1 cellular context compared by ENCODE assay signal in the genomic region with DNA sequence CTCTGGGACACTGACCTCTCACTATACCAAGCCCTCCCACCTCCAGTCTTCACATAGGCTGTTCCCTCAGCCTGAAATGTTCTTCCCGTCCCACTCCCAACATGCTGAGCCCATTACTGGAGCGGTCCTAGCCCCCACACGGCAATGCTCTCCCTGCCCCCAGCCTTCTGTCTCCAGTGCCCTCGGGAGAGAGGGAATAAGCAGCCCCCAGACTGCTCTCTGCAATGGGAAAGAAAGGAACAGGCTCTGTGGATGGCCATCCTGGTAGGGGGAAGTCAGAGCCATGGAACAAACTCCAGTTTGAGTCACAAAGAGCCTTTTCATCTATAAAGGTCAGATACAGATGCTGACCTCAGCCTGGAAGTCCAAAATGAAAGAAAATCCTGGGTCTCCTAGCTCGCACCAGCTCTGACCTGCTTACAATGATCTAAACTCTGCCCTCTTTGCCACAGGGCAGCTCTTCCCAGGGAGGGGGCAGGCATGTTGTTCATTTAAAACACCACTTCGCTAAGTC.
A peak's percentile ranks its signal among the peaks of the same experiment; 100 is the strongest.
TF ChIP-seq lines count a peak whose summit lies in the region.

No MANE protein-coding gene starts in this region.

TF ChIP-seq in HepG2, 621 proteins besides CTCF, POLR2A, EP300 and RAD21 (continued from another document and continues in another):
- TF ChIP-seq, protein P1, sequence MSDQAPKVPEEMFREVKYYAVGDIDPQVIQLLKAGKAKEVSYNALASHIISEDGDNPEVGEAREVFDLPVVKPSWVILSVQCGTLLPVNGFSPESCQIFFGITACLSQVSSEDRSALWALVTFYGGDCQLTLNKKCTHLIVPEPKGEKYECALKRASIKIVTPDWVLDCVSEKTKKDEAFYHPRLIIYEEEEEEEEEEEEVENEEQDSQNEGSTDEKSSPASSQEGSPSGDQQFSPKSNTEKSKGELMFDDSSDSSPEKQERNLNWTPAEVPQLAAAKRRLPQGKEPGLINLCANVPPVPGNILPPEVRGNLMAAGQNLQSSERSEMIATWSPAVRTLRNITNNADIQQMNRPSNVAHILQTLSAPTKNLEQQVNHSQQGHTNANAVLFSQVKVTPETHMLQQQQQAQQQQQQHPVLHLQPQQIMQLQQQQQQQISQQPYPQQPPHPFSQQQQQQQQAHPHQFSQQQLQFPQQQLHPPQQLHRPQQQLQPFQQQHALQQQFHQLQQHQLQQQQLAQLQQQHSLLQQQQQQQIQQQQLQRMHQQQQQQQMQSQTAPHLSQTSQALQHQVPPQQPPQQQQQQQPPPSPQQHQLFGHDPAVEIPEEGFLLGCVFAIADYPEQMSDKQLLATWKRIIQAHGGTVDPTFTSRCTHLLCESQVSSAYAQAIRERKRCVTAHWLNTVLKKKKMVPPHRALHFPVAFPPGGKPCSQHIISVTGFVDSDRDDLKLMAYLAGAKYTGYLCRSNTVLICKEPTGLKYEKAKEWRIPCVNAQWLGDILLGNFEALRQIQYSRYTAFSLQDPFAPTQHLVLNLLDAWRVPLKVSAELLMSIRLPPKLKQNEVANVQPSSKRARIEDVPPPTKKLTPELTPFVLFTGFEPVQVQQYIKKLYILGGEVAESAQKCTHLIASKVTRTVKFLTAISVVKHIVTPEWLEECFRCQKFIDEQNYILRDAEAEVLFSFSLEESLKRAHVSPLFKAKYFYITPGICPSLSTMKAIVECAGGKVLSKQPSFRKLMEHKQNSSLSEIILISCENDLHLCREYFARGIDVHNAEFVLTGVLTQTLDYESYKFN (CRISPR knock-in tag; conservative IDR thresholded peaks at IDR 0.05): peak; percentile 61
- no peak for TF ChIP-seq GTF3A (CRISPR knock-in tag; conservative IDR thresholded peaks at IDR 0.05)
- TF ChIP-seq, protein P2, sequence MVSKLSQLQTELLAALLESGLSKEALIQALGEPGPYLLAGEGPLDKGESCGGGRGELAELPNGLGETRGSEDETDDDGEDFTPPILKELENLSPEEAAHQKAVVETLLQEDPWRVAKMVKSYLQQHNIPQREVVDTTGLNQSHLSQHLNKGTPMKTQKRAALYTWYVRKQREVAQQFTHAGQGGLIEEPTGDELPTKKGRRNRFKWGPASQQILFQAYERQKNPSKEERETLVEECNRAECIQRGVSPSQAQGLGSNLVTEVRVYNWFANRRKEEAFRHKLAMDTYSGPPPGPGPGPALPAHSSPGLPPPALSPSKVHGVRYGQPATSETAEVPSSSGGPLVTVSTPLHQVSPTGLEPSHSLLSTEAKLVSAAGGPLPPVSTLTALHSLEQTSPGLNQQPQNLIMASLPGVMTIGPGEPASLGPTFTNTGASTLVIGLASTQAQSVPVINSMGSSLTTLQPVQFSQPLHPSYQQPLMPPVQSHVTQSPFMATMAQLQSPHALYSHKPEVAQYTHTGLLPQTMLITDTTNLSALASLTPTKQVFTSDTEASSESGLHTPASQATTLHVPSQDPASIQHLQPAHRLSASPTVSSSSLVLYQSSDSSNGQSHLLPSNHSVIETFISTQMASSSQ (IDR thresholded peaks at IDR 0.05; ENCODE audit: low read depth): no peak
- TF ChIP-seq, protein P2 (CRISPR knock-in tag; IDR thresholded peaks at IDR 0.05; ENCODE audit: borderline replicate concordance): 0 out of 2 replicates have a peak, but pooled peaks have one; percentile 40
- TF ChIP-seq TEAD2 (CRISPR knock-in tag; IDR thresholded peaks at IDR 0.05): no peak
- TF ChIP-seq, protein P3, sequence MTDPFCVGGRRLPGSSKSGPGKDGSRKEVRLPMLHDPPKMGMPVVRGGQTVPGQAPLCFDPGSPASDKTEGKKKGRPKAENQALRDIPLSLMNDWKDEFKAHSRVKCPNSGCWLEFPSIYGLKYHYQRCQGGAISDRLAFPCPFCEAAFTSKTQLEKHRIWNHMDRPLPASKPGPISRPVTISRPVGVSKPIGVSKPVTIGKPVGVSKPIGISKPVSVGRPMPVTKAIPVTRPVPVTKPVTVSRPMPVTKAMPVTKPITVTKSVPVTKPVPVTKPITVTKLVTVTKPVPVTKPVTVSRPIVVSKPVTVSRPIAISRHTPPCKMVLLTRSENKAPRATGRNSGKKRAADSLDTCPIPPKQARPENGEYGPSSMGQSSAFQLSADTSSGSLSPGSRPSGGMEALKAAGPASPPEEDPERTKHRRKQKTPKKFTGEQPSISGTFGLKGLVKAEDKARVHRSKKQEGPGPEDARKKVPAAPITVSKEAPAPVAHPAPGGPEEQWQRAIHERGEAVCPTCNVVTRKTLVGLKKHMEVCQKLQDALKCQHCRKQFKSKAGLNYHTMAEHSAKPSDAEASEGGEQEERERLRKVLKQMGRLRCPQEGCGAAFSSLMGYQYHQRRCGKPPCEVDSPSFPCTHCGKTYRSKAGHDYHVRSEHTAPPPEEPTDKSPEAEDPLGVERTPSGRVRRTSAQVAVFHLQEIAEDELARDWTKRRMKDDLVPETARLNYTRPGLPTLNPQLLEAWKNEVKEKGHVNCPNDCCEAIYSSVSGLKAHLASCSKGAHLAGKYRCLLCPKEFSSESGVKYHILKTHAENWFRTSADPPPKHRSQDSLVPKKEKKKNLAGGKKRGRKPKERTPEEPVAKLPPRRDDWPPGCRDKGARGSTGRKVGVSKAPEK (CRISPR knock-in tag; IDR thresholded peaks at IDR 0.05; ENCODE audit: borderline replicate concordance): no peak
- TF ChIP-seq RFXAP (CRISPR knock-in tag; IDR thresholded peaks at IDR 0.05; ENCODE audit: borderline replicate concordance): 0 out of 2 replicates have a peak, but pooled peaks have one; percentile 29
- TF ChIP-seq, protein P4, sequence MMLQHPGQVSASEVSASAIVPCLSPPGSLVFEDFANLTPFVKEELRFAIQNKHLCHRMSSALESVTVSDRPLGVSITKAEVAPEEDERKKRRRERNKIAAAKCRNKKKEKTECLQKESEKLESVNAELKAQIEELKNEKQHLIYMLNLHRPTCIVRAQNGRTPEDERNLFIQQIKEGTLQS (CRISPR knock-in tag; IDR thresholded peaks at IDR 0.05): no peak
- peak; percentile 65; the same call in 1 of the 2 replicates for TF ChIP-seq POLR2G (IDR thresholded peaks at IDR 0.05; ENCODE audit: low read depth, low read length)
- TF ChIP-seq, protein P5, sequence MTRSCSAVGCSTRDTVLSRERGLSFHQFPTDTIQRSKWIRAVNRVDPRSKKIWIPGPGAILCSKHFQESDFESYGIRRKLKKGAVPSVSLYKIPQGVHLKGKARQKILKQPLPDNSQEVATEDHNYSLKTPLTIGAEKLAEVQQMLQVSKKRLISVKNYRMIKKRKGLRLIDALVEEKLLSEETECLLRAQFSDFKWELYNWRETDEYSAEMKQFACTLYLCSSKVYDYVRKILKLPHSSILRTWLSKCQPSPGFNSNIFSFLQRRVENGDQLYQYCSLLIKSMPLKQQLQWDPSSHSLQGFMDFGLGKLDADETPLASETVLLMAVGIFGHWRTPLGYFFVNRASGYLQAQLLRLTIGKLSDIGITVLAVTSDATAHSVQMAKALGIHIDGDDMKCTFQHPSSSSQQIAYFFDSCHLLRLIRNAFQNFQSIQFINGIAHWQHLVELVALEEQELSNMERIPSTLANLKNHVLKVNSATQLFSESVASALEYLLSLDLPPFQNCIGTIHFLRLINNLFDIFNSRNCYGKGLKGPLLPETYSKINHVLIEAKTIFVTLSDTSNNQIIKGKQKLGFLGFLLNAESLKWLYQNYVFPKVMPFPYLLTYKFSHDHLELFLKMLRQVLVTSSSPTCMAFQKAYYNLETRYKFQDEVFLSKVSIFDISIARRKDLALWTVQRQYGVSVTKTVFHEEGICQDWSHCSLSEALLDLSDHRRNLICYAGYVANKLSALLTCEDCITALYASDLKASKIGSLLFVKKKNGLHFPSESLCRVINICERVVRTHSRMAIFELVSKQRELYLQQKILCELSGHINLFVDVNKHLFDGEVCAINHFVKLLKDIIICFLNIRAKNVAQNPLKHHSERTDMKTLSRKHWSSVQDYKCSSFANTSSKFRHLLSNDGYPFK (CRISPR knock-in tag; IDR thresholded peaks at IDR 0.05; ENCODE audit: borderline replicate concordance): peak; percentile 32; the same call in 1 of the 2 replicates
- no peak for TF ChIP-seq SMARCE1 (IDR thresholded peaks at IDR 0.05; ENCODE audit: borderline replicate concordance)
- no peak for TF ChIP-seq ZFP41 (CRISPR knock-in tag; IDR thresholded peaks at IDR 0.05; ENCODE audit: borderline replicate concordance)
- TF ChIP-seq, protein P6, sequence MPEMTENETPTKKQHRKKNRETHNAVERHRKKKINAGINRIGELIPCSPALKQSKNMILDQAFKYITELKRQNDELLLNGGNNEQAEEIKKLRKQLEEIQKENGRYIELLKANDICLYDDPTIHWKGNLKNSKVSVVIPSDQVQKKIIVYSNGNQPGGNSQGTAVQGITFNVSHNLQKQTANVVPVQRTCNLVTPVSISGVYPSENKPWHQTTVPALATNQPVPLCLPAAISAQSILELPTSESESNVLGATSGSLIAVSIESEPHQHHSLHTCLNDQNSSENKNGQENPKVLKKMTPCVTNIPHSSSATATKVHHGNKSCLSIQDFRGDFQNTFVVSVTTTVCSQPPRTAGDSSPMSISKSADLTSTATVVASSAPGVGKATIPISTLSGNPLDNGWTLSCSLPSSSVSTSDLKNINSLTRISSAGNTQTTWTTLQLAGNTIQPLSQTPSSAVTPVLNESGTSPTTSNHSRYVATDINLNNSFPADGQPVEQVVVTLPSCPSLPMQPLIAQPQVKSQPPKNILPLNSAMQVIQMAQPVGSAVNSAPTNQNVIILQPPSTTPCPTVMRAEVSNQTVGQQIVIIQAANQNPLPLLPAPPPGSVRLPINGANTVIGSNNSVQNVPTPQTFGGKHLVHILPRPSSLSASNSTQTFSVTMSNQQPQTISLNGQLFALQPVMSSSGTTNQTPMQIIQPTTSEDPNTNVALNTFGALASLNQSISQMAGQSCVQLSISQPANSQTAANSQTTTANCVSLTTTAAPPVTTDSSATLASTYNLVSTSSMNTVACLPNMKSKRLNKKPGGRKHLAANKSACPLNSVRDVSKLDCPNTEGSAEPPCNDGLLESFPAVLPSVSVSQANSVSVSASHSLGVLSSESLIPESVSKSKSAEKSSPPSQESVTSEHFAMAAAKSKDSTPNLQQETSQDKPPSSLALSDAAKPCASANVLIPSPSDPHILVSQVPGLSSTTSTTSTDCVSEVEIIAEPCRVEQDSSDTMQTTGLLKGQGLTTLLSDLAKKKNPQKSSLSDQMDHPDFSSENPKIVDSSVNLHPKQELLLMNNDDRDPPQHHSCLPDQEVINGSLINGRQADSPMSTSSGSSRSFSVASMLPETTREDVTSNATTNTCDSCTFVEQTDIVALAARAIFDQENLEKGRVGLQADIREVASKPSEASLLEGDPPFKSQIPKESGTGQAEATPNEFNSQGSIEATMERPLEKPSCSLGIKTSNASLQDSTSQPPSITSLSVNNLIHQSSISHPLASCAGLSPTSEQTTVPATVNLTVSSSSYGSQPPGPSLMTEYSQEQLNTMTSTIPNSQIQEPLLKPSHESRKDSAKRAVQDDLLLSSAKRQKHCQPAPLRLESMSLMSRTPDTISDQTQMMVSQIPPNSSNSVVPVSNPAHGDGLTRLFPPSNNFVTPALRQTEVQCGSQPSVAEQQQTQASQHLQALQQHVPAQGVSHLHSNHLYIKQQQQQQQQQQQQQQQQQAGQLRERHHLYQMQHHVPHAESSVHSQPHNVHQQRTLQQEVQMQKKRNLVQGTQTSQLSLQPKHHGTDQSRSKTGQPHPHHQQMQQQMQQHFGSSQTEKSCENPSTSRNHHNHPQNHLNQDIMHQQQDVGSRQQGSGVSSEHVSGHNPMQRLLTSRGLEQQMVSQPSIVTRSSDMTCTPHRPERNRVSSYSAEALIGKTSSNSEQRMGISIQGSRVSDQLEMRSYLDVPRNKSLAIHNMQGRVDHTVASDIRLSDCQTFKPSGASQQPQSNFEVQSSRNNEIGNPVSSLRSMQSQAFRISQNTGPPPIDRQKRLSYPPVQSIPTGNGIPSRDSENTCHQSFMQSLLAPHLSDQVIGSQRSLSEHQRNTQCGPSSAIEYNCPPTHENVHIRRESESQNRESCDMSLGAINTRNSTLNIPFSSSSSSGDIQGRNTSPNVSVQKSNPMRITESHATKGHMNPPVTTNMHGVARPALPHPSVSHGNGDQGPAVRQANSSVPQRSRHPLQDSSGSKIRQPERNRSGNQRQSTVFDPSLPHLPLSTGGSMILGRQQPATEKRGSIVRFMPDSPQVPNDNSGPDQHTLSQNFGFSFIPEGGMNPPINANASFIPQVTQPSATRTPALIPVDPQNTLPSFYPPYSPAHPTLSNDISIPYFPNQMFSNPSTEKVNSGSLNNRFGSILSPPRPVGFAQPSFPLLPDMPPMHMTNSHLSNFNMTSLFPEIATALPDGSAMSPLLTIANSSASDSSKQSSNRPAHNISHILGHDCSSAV (CRISPR knock-in tag; IDR thresholded peaks at IDR 0.05; ENCODE audit: borderline replicate concordance): no peak
- no peak for TF ChIP-seq KDM4B (CRISPR knock-in tag; IDR thresholded peaks at IDR 0.05)
- TF ChIP-seq RARA (CRISPR knock-in tag; IDR thresholded peaks at IDR 0.05): 0 out of 2 replicates have a peak, but pooled peaks have one; percentile 35
